In genomic region chr14:34275038-34275437, GRCh38 we compare ENCODE assay signal across 16 cellular contexts.
"Had no signal": no experiment of that assay in that cellular context is flagged by ENCODE, and none has a peak within 500 bp of the region (broad histone marks: within the 10 kb centered on the region; RNA-seq: fewer than 3 reads in every experiment).

No MANE protein-coding gene starts in this region.

- ATAC-seq: activated CD4-positive, alpha-beta T cell treated with anti-CD3 and anti-CD28 coated beads for 36 hours; activated naive CD4-positive, alpha-beta T cell treated with anti-CD3 and anti-CD28 coated beads, Interleukin-2, amount 50 U/mL, for 72 hours; foreskin keratinocyte; left cardiac atrium; natural killer cell treated with Interleukin-12 subunit alpha and Interleukin-12 subunit beta and Interleukin-15 and Interleukin-18, amount 100 ng/mL, for 72 hours; stimulated activated naive B cell treated with anti-CD40 and anti-IgM and Interleukin-4, amounts not matched to agents 10 μg/mL and 1 μg/mL and 100 μg/mL, for 72 hours; WTC11 had no signal

- H3K4me1 ChIP-seq: esophagus squamous epithelium, foreskin keratinocyte, tibial artery had no signal

- H3K9me3 ChIP-seq: esophagus squamous epithelium, sigmoid colon, tibial artery had no signal

- H3K27ac ChIP-seq: esophagus squamous epithelium, foreskin keratinocyte, hepatocyte, tibial artery had no signal

- H3K4me3 ChIP-seq: esophagus squamous epithelium, hepatocyte, sigmoid colon, tibial artery had no signal

- H3K27me3 ChIP-seq: esophagus squamous epithelium, foreskin keratinocyte, hepatocyte, sigmoid colon, tibial artery had no signal

- DNase-seq: activated CD4-positive, alpha-beta T cell treated with anti-CD3 and anti-CD28 coated beads for 36 hours; activated CD4-positive, alpha-beta T cell treated with anti-CD3 and anti-CD28 coated beads, Interleukin-2, amount 50 U/mL, for 48 hours; activated gamma-delta T cell treated with Interleukin-2 at 50 U/mL for 16 hours; dermis blood vessel endothelial cell; effector memory CD4-positive, alpha-beta T cell; esophagus squamous epithelium; foreskin keratinocyte; left cardiac atrium; mesendoderm; sigmoid colon; stimulated activated naive B cell treated with anti-CD40 and anti-IgM and Interleukin-4, amounts not matched to agents 10 μg/mL and 1 μg/mL and 100 μg/mL, for 72 hours; tibial artery had no signal

- H3K36me3 ChIP-seq: esophagus squamous epithelium, sigmoid colon, tibial artery had no signal
